Comparison of ENCODE assay signal across 19 cellular contexts in the genomic region with DNA sequence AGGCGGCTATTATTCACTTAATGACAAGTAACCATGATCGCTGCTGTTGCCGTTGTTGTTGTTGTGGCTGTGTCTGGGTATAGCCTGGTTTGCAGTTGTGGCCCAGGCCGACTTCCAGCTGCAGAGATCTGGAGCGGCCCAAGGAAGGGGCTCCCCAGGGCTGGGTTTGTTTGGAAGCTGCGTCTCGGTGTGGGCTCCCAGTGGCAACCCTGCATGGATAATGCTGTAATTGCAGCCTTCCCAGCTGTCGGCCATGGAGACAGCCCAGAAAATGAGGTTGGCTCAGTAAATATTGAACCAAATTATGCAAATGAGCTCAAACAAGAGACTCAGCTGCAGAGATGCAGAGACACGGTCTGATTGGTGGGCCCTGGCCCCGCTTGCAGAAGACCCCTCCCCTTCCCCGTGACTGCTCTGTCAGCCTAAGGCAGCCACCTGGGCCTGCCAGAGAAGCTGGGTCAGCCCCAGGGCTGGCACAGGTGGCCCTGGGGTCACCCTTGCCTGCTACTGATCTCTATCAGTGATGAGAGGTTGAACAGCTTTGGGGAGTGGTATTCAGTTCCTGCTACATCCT.
DNase-seq lines count a peak whose midpoint lies in the region; ATAC-seq and TF ChIP-seq lines count a peak whose summit lies in the region.
"Had no signal": no experiment of that assay in that cellular context is flagged by ENCODE, and none has a peak within 500 bp of the region (broad histone marks: within the 10 kb centered on the region; RNA-seq: fewer than 3 reads in every experiment).

No MANE protein-coding gene starts in this region.

- H3K27ac ChIP-seq in coronary artery (no peak overlapping the region), mammary epithelial cell (ENCODE audit: insufficient read depth, low read depth, low read length) (no peak overlapping the region)
- H3K27ac ChIP-seq: body of pancreas, heart right ventricle, neutrophil had no signal

- no peak overlapping the region for H3K9ac ChIP-seq in mammary epithelial cell (ENCODE audit: insufficient read depth, low read length)

- no peaks in the 10 kb centered on the region for H3K9me3 ChIP-seq in mammary epithelial cell (replicated peaks; ENCODE audit: insufficient read depth, low read length)
- H3K9me3 ChIP-seq: body of pancreas, neutrophil had no signal

- intact Hi-C loops in Right ventricle myocardium superior (cut with DNase I), result no loop called here
- intact Hi-C loops in mammary epithelial cell (cut with micrococcal nuclease), result no loop called here

- no peak overlapping the region for H3K4me2 ChIP-seq in mammary epithelial cell (ENCODE audit: insufficient read depth, low read depth, low read length)

- H3K4me3 ChIP-seq in coronary artery (no peak overlapping the region), mammary epithelial cell (replicated peaks in 1 of 3; ENCODE audit: insufficient read depth in 1 of 3, low read depth in 2 of 3, low read length in 3 of 3) (no peak overlapping the region)
- H3K4me3 ChIP-seq: body of pancreas, heart right ventricle had no signal

- in situ Hi-C loops in mammary epithelial cell (cut with MboI; ENCODE audit: low sequenced_read_pairs in 2 of 2), result no loop called here

- no TSS peak for BruUV-seq in mammary epithelial cell (replicated peaks; lab: Mats Ljungman, UMichigan)

- ATAC-seq in Right ventricle myocardium superior (ENCODE audit: poor library complexity) (no peak), GM21381 (IDR thresholded peaks at IDR 0.05; ENCODE audit: unreplicated experiment) (no peak)
- ATAC-seq: activated CD4-positive, CD25-positive, alpha-beta regulatory T cell treated with anti-CD3 and anti-CD28 coated beads, Interleukin-2, amount 50 U/mL, for 24 hours; body of pancreas; heart right ventricle; left ventricle myocardium superior; SK-N-SH treated with all-trans-retinoic acid at 6 μM for 48 hours had no signal

- peak; percentile 95 for DNase-seq in COR-L47 (lab: John Stamatoyannopoulos, UW)
- DNase-seq in NCI-H1092 (lab: John Stamatoyannopoulos, UW), result peak; percentile 45
- peak; percentile 74 for DNase-seq in NCI-H2171 (lab: John Stamatoyannopoulos, UW)
- DNase-seq in coronary artery (ENCODE audit: low spot score), result peak; percentile 11
- no peak for DNase-seq in Right ventricle myocardium superior
- no peak for DNase-seq in dermis blood vessel endothelial cell
- no peak for DNase-seq in mammary epithelial cell
- DNase-seq: activated naive CD8-positive, alpha-beta T cell treated with anti-CD3 and anti-CD28 coated beads, Interleukin-2, amount 10 ng/mL, durations not matched to agents 7 days and 5 days; body of pancreas; DND-41; heart right ventricle; immature natural killer cell; KBM-7; left ventricle myocardium superior; T-helper 9 cell had no signal

- dilution Hi-C loops in mammary epithelial cell (cut with HindIII; ENCODE audit: low sequenced_read_pairs), result no loop called here

- WGBS in mammary epithelial cell (ENCODE audit: low coverage, missing lambda C conversion rate), result 94% methylated on average over 9 of the region's 11 CpGs

- H3K27me3 ChIP-seq in mammary epithelial cell (ENCODE audit: insufficient read depth, low read length), result no peaks in the 10 kb centered on the region
- H3K27me3 ChIP-seq: body of pancreas, heart right ventricle, neutrophil had no signal

- no peaks in the 10 kb centered on the region for H3K79me2 ChIP-seq in mammary epithelial cell (ENCODE audit: insufficient read depth, low read length)

- H3K4me1 ChIP-seq in mammary epithelial cell (ENCODE audit: insufficient read depth, low read length), result peaks cover 6% of the 10 kb centered on the region
- H3K4me1 ChIP-seq: heart right ventricle had no signal

- CTCF ChIA-PET in mammary epithelial cell (lab: Charles Lee; ENCODE audit: low non-redundant PET), result interaction anchor here (0.6 kb wide), 1 partner anchor 139 kb away, joined by 4 read pairs; no protein-coding TSS in a partner anchor

- TF ChIP-seq CTCF in coronary artery (IDR thresholded peaks at IDR 0.05), result no peak
- no peak for TF ChIP-seq CTCF in mammary epithelial cell (conservative IDR thresholded peaks at IDR 0.05 in 1 of 2, IDR thresholded peaks at IDR 0.05 in 1 of 2; ENCODE audit: extremely low read depth in 1 of 2, insufficient read depth in 1 of 2, low read depth in 1 of 2, low read length in 2 of 2)

- H2AFZ ChIP-seq in mammary epithelial cell (ENCODE audit: low read depth, low read length), result no peak overlapping the region

- no peaks in the 10 kb centered on the region for H4K20me1 ChIP-seq in mammary epithelial cell (ENCODE audit: insufficient read depth, low read length)

- H3K36me3 ChIP-seq in mammary epithelial cell (ENCODE audit: insufficient read depth, low read length), result no peaks in the 10 kb centered on the region
- H3K36me3 ChIP-seq: heart right ventricle, neutrophil had no signal

Comparison
In these comparisons a context has a peak if more than half of its experiments do, and no peak if none do; other contexts are left out.
1. DNase-seq: peak in COR-L47 (single experiment), NCI-H1092 (single experiment), NCI-H2171 (single experiment) and coronary artery (single experiment); none in Right ventricle myocardium superior (single experiment), dermis blood vessel endothelial cell (single experiment) and mammary epithelial cell (single experiment).